In the genomic region with DNA sequence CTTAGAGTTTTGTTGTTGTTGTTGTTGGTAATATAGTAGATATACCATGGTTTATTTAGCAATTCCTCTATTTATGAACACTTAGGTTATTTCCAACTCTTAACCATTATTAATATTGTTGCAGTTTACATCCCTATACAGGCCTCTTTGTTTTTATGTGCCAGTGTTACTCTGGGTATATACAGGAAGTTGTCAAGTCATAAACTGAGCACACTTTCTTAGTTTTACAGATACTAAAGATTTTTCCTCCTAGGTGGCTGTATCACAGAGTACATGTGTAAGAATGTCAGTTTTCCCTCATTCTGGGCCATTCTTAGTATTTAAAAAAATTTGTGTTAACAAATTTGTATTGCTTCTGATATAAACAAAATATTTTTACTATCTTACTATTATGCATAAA, we compare ENCODE assay signal across 1 cellular context.
TF ChIP-seq lines count a peak whose summit lies in the region.

No MANE protein-coding gene starts in this region.

TF ChIP-seq in SK-N-SH treated with all-trans-retinoic acid at 6 μM for 48 hours, 23 proteins besides CTCF, POLR2A, EP300 and RAD21 (continued from another document):
- TF ChIP-seq TCF4 (CRISPR knock-in tag; IDR thresholded peaks at IDR 0.05; ENCODE audit: borderline replicate concordance) (no peak), ZNF70 (CRISPR knock-in tag; IDR thresholded peaks at IDR 0.05) (no peak), BACH2 (CRISPR knock-in tag; IDR thresholded peaks at IDR 0.05; ENCODE audit: borderline replicate concordance) (no peak), ZNF565 (CRISPR knock-in tag; conservative IDR thresholded peaks at IDR 0.05; ENCODE audit: low read depth) (no peak)
- TF ChIP-seq, protein P1, sequence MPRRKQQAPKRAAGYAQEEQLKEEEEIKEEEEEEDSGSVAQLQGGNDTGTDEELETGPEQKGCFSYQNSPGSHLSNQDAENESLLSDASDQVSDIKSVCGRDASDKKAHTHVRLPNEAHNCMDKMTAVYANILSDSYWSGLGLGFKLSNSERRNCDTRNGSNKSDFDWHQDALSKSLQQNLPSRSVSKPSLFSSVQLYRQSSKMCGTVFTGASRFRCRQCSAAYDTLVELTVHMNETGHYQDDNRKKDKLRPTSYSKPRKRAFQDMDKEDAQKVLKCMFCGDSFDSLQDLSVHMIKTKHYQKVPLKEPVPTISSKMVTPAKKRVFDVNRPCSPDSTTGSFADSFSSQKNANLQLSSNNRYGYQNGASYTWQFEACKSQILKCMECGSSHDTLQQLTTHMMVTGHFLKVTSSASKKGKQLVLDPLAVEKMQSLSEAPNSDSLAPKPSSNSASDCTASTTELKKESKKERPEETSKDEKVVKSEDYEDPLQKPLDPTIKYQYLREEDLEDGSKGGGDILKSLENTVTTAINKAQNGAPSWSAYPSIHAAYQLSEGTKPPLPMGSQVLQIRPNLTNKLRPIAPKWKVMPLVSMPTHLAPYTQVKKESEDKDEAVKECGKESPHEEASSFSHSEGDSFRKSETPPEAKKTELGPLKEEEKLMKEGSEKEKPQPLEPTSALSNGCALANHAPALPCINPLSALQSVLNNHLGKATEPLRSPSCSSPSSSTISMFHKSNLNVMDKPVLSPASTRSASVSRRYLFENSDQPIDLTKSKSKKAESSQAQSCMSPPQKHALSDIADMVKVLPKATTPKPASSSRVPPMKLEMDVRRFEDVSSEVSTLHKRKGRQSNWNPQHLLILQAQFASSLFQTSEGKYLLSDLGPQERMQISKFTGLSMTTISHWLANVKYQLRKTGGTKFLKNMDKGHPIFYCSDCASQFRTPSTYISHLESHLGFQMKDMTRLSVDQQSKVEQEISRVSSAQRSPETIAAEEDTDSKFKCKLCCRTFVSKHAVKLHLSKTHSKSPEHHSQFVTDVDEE (CRISPR knock-in tag; IDR thresholded peaks at IDR 0.05) = no peak
